Comparison of ENCODE assay signal across 23 cellular contexts in genomic region chr6:55643868-55644267, GRCh38.
DNase-seq lines count a peak whose midpoint lies in the region; ATAC-seq and TF ChIP-seq lines count a peak whose summit lies in the region.
"Had no signal": no experiment of that assay in that cellular context is flagged by ENCODE, and none has a peak within 500 bp of the region (broad histone marks: within the 10 kb centered on the region; RNA-seq: fewer than 3 reads in every experiment).

No MANE protein-coding gene starts in this region.

- H3K4me3 ChIP-seq in breast epithelium (no peak overlapping the region), astrocyte of the spinal cord (ENCODE audit: low read depth, low read length) (no peak overlapping the region), foreskin fibroblast (ENCODE audit: low read depth in 1 of 2, low read length in 2 of 2) (no peak overlapping the region), GM23338 (no peak overlapping the region)
- H3K4me3 ChIP-seq: lower lobe of right lung, PC-9, SJCRH30 had no signal

- CTCF ChIA-PET in MCF 10A (lab: Yijun Ruan, JAX): interaction anchor here (0.7 kb wide), 1 partner anchor 199 kb away, joined by 3 read pairs; no protein-coding TSS in a partner anchor

- H3K9me2 ChIP-seq in GM23338 (ENCODE audit: insufficient read depth): no peaks in the 10 kb centered on the region; the same call in 1 of the 2 replicates

- H3F3A ChIP-seq in GM23338 (replicated peaks; ENCODE audit: low read depth): no peaks in the 10 kb centered on the region

- ATAC-seq in GM19463 (IDR thresholded peaks at IDR 0.05; ENCODE audit: unreplicated experiment): no peak
- no peak for ATAC-seq in GM23338
- ATAC-seq: activated CD8-positive, alpha-beta T cell treated with anti-CD3 and anti-CD28 coated beads, Interleukin-2, amount 10 ng/mL, durations not matched to agents 7 days and 5 days; lower lobe of right lung had no signal

- H3K36me3 ChIP-seq in breast epithelium (no peaks in the 10 kb centered on the region), GM23338 (ENCODE audit: insufficient read depth) (no peaks in the 10 kb centered on the region)
- H3K36me3 ChIP-seq: lower lobe of right lung, SJCRH30 had no signal

- DNase-seq in MCF 10A (ENCODE audit: unreplicated experiment) (no peak), breast epithelium (ENCODE audit: low spot score in 2 of 2) (no peak), astrocyte of the spinal cord (ENCODE audit: low read depth, low spot score) (peak; percentile 22), foreskin fibroblast (peak; percentile 46 to 64), GM23338 (ENCODE audit: low spot score) (no peak), progenitor cell of endocrine pancreas (ENCODE audit: low spot score, unreplicated experiment) (no peak)
- DNase-seq in effector CD4-positive, alpha-beta T cell: no peak
- DNase-seq: activated CD4-positive, CD25-positive, alpha-beta regulatory T cell; activated CD8-positive, alpha-beta T cell treated with anti-CD3 and anti-CD28 coated beads, Interleukin-2, amount 10 ng/mL, durations not matched to agents 7 days and 5 days; activated naive CD4-positive, alpha-beta T cell; activated T-cell treated with anti-CD3 and anti-CD28 coated beads, Interleukin-2, amount 50 U/mL, for 1 hour; endodermal cell; foreskin melanocyte; islet precursor cell; lower lobe of right lung; NCI-H146; NCI-H82; occipital lobe; PC-9; SJCRH30; substantia nigra had no signal

- H3K4me1 Mint-ChIP-seq in MCF 10A (ENCODE audit: insufficient read depth, unreplicated experiment) (no peaks in the 10 kb centered on the region), GM23338 (no peaks in the 10 kb centered on the region; the same call in 2 of the 3 replicates), progenitor cell of endocrine pancreas (ENCODE audit: low read depth) (no peaks in the 10 kb centered on the region)
- H3K4me1 Mint-ChIP-seq: endodermal cell had no signal

- H4K20me1 ChIP-seq in GM23338 (replicated peaks; ENCODE audit: insufficient read depth): no peaks in the 10 kb centered on the region

- POLR2A ChIA-PET in MCF 10A (lab: Yijun Ruan, JAX): no interaction called here

- in situ Hi-C loops in astrocyte of the spinal cord (cut with HindIII; ENCODE audit: low sequenced_read_pairs): no loop called here

- TF ChIP-seq POLR2A in breast epithelium (IDR thresholded peaks at IDR 0.05): no peak

- no peaks in the 10 kb centered on the region for H3K79me2 ChIP-seq in GM23338 (replicated peaks; ENCODE audit: insufficient read depth)

- no peaks in the 10 kb centered on the region for H3K27me3 Mint-ChIP-seq in MCF 10A (ENCODE audit: insufficient read depth, unreplicated experiment)
- H3K27me3 Mint-ChIP-seq in GM23338 (ENCODE audit: insufficient read depth, low read depth, poor library complexity): no peaks in the 10 kb centered on the region
- no peaks in the 10 kb centered on the region for H3K27me3 Mint-ChIP-seq in progenitor cell of endocrine pancreas

- H3K27ac Mint-ChIP-seq in MCF 10A (ENCODE audit: low read depth, unreplicated experiment) (peak overlapping the region; percentile 43), GM23338 (no peak overlapping the region), progenitor cell of endocrine pancreas (no peak overlapping the region)
- H3K27ac Mint-ChIP-seq: activated CD8-positive, alpha-beta T cell treated with anti-CD3 and anti-CD28 coated beads, Interleukin-2, amount 10 ng/mL, durations not matched to agents 7 days and 5 days; endodermal cell; T-helper 2 cell treated with Interferon-gamma antibody and Interleukin-4, amounts not matched to agents 5 μg/mL and 100 μg/mL, for 36 hours had no signal

- H3K27me3 ChIP-seq in breast epithelium (no peaks in the 10 kb centered on the region), GM23338 (ENCODE audit: insufficient read depth) (no peaks in the 10 kb centered on the region)
- H3K27me3 ChIP-seq: SJCRH30 had no signal

- H3K36me3 Mint-ChIP-seq in MCF 10A (ENCODE audit: insufficient read depth, unreplicated experiment) (no peaks in the 10 kb centered on the region), GM23338 (ENCODE audit: low read depth) (no peaks in the 10 kb centered on the region; the same call in 2 of the 3 replicates), progenitor cell of endocrine pancreas (ENCODE audit: insufficient read depth) (no peaks in the 10 kb centered on the region)

- H2AFZ ChIP-seq in GM23338: no peak overlapping the region
- H2AFZ ChIP-seq: PC-9 had no signal

- H3K4me1 ChIP-seq in breast epithelium (no peaks in the 10 kb centered on the region), GM23338 (ENCODE audit: insufficient read depth) (no peaks in the 10 kb centered on the region)
- H3K4me1 ChIP-seq: lower lobe of right lung, SJCRH30 had no signal

- TF ChIP-seq CTCF in MCF 10A (IDR thresholded peaks at IDR 0.05; ENCODE audit: unreplicated experiment) (no peak), breast epithelium (IDR thresholded peaks at IDR 0.05) (no peak), astrocyte of the spinal cord (IDR thresholded peaks at IDR 0.05; ENCODE audit: low read depth, low read length) (no peak), foreskin fibroblast (IDR thresholded peaks at IDR 0.05; ENCODE audit: low read depth, low read length) (no peak), GM23338 (conservative IDR thresholded peaks at IDR 0.05; ENCODE audit: low read depth in 2 of 2) (no peak), progenitor cell of endocrine pancreas (IDR thresholded peaks at IDR 0.05; ENCODE audit: unreplicated experiment) (no peak)

- H3K4me2 ChIP-seq in GM23338: no peak overlapping the region
- H3K4me2 ChIP-seq: PC-9 had no signal

- H3K9me3 ChIP-seq in breast epithelium: peaks cover 0 to 10% of the 10 kb centered on the region in 2 donors

- no TSS peak for BruUV-seq in MCF 10A (replicated peaks; lab: Mats Ljungman, UMichigan)

- H3K9me3 Mint-ChIP-seq in MCF 10A (ENCODE audit: unreplicated experiment) (peaks cover 25% of the 10 kb centered on the region), GM23338 (0 out of 3 replicates have a peak, but pooled peaks cover 2% of the 10 kb centered on the region), progenitor cell of endocrine pancreas (ENCODE audit: low read depth) (peaks cover 18% of the 10 kb centered on the region)

- H3K27ac ChIP-seq in breast epithelium (no peak overlapping the region), GM23338 (ENCODE audit: low read depth) (no peak overlapping the region)
- H3K27ac ChIP-seq: lower lobe of right lung, PC-9, SJCRH30 had no signal

- intact Hi-C loops in MCF 10A (cut with micrococcal nuclease): no loop called here
- intact Hi-C loops in breast epithelium (cut with DNase I; ENCODE audit: low total_unique reads): no loop called here

- no peak overlapping the region for H3K4me3 Mint-ChIP-seq in MCF 10A (ENCODE audit: unreplicated experiment)
- H3K4me3 Mint-ChIP-seq in GM23338: no peak overlapping the region
- H3K4me3 Mint-ChIP-seq in progenitor cell of endocrine pancreas (ENCODE audit: low read depth): no peak overlapping the region
- H3K4me3 Mint-ChIP-seq: activated CD8-positive, alpha-beta T cell treated with anti-CD3 and anti-CD28 coated beads, Interleukin-2, amount 10 ng/mL, durations not matched to agents 7 days and 5 days; endodermal cell; T-helper 2 cell treated with Interferon-gamma antibody and Interleukin-4, amounts not matched to agents 5 μg/mL and 100 μg/mL, for 36 hours had no signal

TF ChIP-seq in GM23338, 12 proteins besides CTCF, POLR2A, EP300 and RAD21 (continues in another document):
- no peak for TF ChIP-seq REST (IDR thresholded peaks at IDR 0.05; ENCODE audit: unreplicated experiment)

Comparison
In these comparisons a context has a peak if more than half of its experiments do, and no peak if none do; other contexts are left out.
1. DNase-seq: peak in astrocyte of the spinal cord (single experiment) and foreskin fibroblast (2 of 2); none in MCF 10A (single experiment), breast epithelium (0 of 2), effector CD4-positive, alpha-beta T cell (single experiment), GM23338 (single experiment) and progenitor cell of endocrine pancreas (single experiment).